Comparison of ENCODE assay signal across 1 cellular context in the genomic region with DNA sequence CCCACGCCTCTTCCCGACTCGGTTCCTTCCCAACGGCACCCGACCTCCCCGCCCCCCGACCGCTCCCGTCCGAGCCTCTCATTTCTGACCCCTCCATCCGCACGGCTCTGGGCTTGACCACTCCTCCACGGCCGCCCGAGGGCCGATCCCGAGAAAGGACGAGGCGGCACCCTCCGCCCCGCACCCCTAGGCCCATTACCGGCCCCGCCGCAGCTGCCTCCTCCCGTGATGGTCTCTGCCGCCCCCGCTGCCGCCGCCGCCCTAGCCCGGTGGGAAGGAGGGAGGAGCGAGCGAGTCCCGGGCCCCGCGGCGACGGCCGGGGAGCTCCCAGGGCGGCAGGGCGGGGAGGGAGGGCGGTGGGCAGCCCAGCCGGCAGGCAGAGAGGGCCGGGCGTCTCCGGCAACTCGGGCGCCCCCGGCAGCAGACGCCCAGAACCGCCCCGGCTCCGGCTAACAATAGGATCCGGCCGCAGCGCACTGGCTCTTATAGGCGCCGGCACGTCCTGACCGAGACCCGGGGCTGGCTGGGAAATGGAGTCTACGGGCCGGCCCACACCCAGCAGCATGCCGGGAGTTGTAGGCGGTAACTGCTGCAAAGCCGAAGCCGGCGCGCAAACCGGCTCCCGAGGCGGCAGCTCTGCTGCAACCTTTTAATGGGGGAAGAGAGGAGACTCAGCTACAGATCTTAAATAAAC.
TF ChIP-seq lines count a peak whose summit lies in the region.

A gene with protein sequence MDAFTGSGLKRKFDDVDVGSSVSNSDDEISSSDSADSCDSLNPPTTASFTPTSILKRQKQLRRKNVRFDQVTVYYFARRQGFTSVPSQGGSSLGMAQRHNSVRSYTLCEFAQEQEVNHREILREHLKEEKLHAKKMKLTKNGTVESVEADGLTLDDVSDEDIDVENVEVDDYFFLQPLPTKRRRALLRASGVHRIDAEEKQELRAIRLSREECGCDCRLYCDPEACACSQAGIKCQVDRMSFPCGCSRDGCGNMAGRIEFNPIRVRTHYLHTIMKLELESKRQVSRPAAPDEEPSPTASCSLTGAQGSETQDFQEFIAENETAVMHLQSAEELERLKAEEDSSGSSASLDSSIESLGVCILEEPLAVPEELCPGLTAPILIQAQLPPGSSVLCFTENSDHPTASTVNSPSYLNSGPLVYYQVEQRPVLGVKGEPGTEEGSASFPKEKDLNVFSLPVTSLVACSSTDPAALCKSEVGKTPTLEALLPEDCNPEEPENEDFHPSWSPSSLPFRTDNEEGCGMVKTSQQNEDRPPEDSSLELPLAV (minus strand): TSS at position 457 of the 694 bp plus-strand sequence. CDS start 7,035 bp downstream, outside the sequence.

TF ChIP-seq in K562, 482 proteins besides CTCF, POLR2A, EP300 and RAD21 (continued from another document and continues in another):
- TF ChIP-seq KDM5B (IDR thresholded peaks at IDR 0.05; ENCODE audit: insufficient replicate concordance, low read depth, low read length) (peak; percentile 97), DPF2 (IDR thresholded peaks at IDR 0.05) (0 out of 2 replicates have a peak, but pooled peaks have one; percentile 2), PHTF2 (CRISPR knock-in tag; IDR thresholded peaks at IDR 0.05) (no peak), CBX8 (IDR thresholded peaks at IDR 0.05; ENCODE audit: borderline replicate concordance, extremely low read depth, low read depth, low read length, poor library complexity, severe bottlenecking) (no peak), SMARCA5 (IDR thresholded peaks at IDR 0.05) (0 out of 2 replicates have a peak, but pooled peaks have one; percentile 7), TFAM (CRISPR knock-in tag; conservative IDR thresholded peaks at IDR 0.05) (no peak), TCF7L2 (IDR thresholded peaks at IDR 0.05; ENCODE audit: low read depth, low read length) (no peak), JUND (IDR thresholded peaks at IDR 0.05; ENCODE audit: borderline replicate concordance, low read depth, low read length) (peak; percentile 69), JUND (tag; IDR thresholded peaks at IDR 0.05; ENCODE audit: borderline replicate concordance, low read depth, low read length) (no peak; the same call in 2 of the 3 replicates), MTA3 (IDR thresholded peaks at IDR 0.05; ENCODE audit: borderline replicate concordance) (peak; percentile 97), CBFA2T3 (IDR thresholded peaks at IDR 0.05) (no peak), HNRNPLL (IDR thresholded peaks at IDR 0.05; ENCODE audit: low read depth, low read length, poor library complexity, severe bottlenecking) (peak; percentile 66), NFRKB (IDR thresholded peaks at IDR 0.05; ENCODE audit: low read depth) (no peak), HDAC1 (IDR thresholded peaks at IDR 0.05) (peak in 1 of 2 experiments; percentile 55; a peak in 1 of 4 replicates), CHD4 (IDR thresholded peaks at IDR 0.05; ENCODE audit: insufficient read depth, insufficient replicate concordance, low read depth, low read length, poor library complexity, severe bottlenecking) (no peak), ELF4 (CRISPR knock-in tag; IDR thresholded peaks at IDR 0.05) (no peak), CREM (IDR thresholded peaks at IDR 0.05; ENCODE audit: low read depth) (peak; percentile 82), HNRNPH1 (optimal IDR thresholded peaks at IDR 0.05; ENCODE audit: low read depth, low read length) (no peak), ZNF584 (CRISPR knock-in tag; IDR thresholded peaks at IDR 0.05; ENCODE audit: low read depth) (no peak), ZNF780A (CRISPR knock-in tag; IDR thresholded peaks at IDR 0.05) (no peak)
- TF ChIP-seq, protein P1, sequence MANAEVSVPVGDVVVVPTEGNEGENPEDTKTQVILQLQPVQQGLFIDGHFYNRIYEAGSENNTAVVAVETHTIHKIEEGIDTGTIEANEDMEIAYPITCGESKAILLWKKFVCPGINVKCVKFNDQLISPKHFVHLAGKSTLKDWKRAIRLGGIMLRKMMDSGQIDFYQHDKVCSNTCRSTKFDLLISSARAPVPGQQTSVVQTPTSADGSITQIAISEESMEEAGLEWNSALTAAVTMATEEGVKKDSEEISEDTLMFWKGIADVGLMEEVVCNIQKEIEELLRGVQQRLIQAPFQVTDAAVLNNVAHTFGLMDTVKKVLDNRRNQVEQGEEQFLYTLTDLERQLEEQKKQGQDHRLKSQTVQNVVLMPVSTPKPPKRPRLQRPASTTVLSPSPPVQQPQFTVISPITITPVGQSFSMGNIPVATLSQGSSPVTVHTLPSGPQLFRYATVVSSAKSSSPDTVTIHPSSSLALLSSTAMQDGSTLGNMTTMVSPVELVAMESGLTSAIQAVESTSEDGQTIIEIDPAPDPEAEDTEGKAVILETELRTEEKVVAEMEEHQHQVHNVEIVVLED (CRISPR knock-in tag; IDR thresholded peaks at IDR 0.05), result peak; percentile 93
- TF ChIP-seq, protein P2, sequence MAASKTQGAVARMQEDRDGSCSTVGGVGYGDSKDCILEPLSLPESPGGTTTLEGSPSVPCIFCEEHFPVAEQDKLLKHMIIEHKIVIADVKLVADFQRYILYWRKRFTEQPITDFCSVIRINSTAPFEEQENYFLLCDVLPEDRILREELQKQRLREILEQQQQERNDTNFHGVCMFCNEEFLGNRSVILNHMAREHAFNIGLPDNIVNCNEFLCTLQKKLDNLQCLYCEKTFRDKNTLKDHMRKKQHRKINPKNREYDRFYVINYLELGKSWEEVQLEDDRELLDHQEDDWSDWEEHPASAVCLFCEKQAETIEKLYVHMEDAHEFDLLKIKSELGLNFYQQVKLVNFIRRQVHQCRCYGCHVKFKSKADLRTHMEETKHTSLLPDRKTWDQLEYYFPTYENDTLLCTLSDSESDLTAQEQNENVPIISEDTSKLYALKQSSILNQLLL (CRISPR knock-in tag; IDR thresholded peaks at IDR 0.05; ENCODE audit: borderline replicate concordance), result no peak
- TF ChIP-seq, protein P3, sequence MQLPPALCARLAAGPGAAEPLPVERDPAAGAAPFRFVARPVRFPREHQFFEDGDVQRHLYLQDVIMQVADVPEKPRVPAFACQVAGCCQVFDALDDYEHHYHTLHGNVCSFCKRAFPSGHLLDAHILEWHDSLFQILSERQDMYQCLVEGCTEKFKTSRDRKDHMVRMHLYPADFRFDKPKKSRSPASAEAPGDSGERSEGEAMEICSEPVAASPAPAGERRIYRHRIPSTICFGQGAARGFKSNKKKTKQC (CRISPR knock-in tag; IDR thresholded peaks at IDR 0.05), result no peak; the same call in 1 of the 2 replicates
- TF ChIP-seq, protein P4, sequence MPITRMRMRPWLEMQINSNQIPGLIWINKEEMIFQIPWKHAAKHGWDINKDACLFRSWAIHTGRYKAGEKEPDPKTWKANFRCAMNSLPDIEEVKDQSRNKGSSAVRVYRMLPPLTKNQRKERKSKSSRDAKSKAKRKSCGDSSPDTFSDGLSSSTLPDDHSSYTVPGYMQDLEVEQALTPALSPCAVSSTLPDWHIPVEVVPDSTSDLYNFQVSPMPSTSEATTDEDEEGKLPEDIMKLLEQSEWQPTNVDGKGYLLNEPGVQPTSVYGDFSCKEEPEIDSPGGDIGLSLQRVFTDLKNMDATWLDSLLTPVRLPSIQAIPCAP (CRISPR knock-in tag; IDR thresholded peaks at IDR 0.05; ENCODE audit: borderline replicate concordance), result no peak
- TF ChIP-seq, protein P5, sequence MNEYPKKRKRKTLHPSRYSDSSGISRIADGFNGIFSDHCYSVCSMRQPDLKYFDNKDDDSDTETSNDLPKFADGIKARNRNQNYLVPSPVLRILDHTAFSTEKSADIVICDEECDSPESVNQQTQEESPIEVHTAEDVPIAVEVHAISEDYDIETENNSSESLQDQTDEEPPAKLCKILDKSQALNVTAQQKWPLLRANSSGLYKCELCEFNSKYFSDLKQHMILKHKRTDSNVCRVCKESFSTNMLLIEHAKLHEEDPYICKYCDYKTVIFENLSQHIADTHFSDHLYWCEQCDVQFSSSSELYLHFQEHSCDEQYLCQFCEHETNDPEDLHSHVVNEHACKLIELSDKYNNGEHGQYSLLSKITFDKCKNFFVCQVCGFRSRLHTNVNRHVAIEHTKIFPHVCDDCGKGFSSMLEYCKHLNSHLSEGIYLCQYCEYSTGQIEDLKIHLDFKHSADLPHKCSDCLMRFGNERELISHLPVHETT (CRISPR knock-in tag; conservative IDR thresholded peaks at IDR 0.05 in 1 of 2, IDR thresholded peaks at IDR 0.05 in 1 of 2), result peak in 1 of 2 experiments; percentile 97; a peak in 2 of 4 replicates
- TF ChIP-seq, protein P6, sequence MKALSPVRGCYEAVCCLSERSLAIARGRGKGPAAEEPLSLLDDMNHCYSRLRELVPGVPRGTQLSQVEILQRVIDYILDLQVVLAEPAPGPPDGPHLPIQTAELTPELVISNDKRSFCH (CRISPR knock-in tag; IDR thresholded peaks at IDR 0.05), result no peak
- TF ChIP-seq, protein P6 (tag; IDR thresholded peaks at IDR 0.05), result no peak
- TF ChIP-seq, protein P7, sequence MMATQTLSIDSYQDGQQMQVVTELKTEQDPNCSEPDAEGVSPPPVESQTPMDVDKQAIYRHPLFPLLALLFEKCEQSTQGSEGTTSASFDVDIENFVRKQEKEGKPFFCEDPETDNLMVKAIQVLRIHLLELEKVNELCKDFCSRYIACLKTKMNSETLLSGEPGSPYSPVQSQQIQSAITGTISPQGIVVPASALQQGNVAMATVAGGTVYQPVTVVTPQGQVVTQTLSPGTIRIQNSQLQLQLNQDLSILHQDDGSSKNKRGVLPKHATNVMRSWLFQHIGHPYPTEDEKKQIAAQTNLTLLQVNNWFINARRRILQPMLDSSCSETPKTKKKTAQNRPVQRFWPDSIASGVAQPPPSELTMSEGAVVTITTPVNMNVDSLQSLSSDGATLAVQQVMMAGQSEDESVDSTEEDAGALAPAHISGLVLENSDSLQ (IDR thresholded peaks at IDR 0.05), result no peak
- TF ChIP-seq, protein P8, sequence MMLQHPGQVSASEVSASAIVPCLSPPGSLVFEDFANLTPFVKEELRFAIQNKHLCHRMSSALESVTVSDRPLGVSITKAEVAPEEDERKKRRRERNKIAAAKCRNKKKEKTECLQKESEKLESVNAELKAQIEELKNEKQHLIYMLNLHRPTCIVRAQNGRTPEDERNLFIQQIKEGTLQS (IDR thresholded peaks at IDR 0.05), result no peak
- TF ChIP-seq, protein P8 (CRISPR knock-in tag; conservative IDR thresholded peaks at IDR 0.05), result no peak
- TF ChIP-seq, protein P9, sequence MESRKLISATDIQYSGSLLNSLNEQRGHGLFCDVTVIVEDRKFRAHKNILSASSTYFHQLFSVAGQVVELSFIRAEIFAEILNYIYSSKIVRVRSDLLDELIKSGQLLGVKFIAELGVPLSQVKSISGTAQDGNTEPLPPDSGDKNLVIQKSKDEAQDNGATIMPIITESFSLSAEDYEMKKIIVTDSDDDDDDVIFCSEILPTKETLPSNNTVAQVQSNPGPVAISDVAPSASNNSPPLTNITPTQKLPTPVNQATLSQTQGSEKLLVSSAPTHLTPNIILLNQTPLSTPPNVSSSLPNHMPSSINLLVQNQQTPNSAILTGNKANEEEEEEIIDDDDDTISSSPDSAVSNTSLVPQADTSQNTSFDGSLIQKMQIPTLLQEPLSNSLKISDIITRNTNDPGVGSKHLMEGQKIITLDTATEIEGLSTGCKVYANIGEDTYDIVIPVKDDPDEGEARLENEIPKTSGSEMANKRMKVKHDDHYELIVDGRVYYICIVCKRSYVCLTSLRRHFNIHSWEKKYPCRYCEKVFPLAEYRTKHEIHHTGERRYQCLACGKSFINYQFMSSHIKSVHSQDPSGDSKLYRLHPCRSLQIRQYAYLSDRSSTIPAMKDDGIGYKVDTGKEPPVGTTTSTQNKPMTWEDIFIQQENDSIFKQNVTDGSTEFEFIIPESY (CRISPR knock-in tag; IDR thresholded peaks at IDR 0.05), result 0 out of 2 replicates have a peak, but pooled peaks have one; percentile 14
- TF ChIP-seq, protein P10, sequence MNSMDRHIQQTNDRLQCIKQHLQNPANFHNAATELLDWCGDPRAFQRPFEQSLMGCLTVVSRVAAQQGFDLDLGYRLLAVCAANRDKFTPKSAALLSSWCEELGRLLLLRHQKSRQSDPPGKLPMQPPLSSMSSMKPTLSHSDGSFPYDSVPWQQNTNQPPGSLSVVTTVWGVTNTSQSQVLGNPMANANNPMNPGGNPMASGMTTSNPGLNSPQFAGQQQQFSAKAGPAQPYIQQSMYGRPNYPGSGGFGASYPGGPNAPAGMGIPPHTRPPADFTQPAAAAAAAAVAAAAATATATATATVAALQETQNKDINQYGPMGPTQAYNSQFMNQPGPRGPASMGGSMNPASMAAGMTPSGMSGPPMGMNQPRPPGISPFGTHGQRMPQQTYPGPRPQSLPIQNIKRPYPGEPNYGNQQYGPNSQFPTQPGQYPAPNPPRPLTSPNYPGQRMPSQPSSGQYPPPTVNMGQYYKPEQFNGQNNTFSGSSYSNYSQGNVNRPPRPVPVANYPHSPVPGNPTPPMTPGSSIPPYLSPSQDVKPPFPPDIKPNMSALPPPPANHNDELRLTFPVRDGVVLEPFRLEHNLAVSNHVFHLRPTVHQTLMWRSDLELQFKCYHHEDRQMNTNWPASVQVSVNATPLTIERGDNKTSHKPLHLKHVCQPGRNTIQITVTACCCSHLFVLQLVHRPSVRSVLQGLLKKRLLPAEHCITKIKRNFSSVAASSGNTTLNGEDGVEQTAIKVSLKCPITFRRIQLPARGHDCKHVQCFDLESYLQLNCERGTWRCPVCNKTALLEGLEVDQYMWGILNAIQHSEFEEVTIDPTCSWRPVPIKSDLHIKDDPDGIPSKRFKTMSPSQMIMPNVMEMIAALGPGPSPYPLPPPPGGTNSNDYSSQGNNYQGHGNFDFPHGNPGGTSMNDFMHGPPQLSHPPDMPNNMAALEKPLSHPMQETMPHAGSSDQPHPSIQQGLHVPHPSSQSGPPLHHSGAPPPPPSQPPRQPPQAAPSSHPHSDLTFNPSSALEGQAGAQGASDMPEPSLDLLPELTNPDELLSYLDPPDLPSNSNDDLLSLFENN (IDR thresholded peaks at IDR 0.05; ENCODE audit: low read depth in 2 of 2, low read length in 2 of 2), result peak in 1 of 2 experiments; percentile 51; a peak in 1 of 4 replicates
